In the genomic region with DNA sequence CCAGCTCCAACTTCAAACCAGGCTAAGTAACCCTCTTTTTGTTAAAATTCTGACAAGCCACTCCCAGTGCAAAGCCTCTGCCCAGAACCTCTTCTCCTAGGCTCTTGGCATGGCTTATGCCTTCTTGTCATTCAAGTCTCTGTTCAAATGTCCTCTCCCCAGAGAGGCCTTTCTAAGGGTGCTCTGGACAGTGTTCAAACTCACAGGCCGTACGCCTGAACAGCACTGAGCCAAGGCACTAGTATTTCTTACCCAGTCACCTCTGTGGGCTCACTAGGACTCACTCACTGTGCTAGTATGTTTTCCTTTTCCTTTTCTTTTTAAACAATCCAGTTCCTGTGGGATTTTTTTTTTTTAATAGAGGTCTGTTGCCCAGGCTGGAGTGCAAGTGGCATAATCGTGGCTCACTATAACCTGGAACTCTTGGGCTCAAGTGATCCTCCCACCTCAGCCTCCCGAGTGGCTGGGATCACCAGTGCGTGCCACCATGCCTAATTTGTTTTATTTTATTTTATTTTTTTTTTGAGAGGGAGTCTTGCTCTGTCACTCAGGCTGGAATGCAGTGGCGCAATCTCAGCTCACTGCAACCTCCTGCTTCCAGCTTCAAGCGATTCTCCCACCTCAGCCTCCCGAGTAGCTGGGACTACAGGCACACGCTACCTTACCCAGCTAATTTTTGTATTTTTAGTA, we compare ENCODE assay signal across 1 cellular context.
TF ChIP-seq lines count a peak whose summit lies in the region.

No MANE protein-coding gene starts in this region.

TF ChIP-seq in HepG2, 621 proteins besides CTCF, POLR2A, EP300 and RAD21 (continued from another document):
- TF ChIP-seq, protein P1, sequence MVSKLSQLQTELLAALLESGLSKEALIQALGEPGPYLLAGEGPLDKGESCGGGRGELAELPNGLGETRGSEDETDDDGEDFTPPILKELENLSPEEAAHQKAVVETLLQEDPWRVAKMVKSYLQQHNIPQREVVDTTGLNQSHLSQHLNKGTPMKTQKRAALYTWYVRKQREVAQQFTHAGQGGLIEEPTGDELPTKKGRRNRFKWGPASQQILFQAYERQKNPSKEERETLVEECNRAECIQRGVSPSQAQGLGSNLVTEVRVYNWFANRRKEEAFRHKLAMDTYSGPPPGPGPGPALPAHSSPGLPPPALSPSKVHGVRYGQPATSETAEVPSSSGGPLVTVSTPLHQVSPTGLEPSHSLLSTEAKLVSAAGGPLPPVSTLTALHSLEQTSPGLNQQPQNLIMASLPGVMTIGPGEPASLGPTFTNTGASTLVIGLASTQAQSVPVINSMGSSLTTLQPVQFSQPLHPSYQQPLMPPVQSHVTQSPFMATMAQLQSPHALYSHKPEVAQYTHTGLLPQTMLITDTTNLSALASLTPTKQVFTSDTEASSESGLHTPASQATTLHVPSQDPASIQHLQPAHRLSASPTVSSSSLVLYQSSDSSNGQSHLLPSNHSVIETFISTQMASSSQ (IDR thresholded peaks at IDR 0.05; ENCODE audit: low read depth): no peak
- TF ChIP-seq, protein P1 (CRISPR knock-in tag; IDR thresholded peaks at IDR 0.05; ENCODE audit: borderline replicate concordance): no peak
- no peak for TF ChIP-seq ZNF790 (CRISPR knock-in tag; IDR thresholded peaks at IDR 0.05; ENCODE audit: borderline replicate concordance)
- TF ChIP-seq RFX3 (CRISPR knock-in tag; IDR thresholded peaks at IDR 0.05): no peak
- no peak for TF ChIP-seq SALL1 (CRISPR knock-in tag; IDR thresholded peaks at IDR 0.05)
